ENCODE assay signal across 9 cellular contexts in genomic region chr9:90915693-90916092, GRCh38.
A peak's percentile ranks its signal among the peaks of the same experiment; 100 is the strongest.
DNase-seq lines count a peak whose midpoint lies in the region; ATAC-seq and TF ChIP-seq lines count a peak whose summit lies in the region.
"Had no signal": no experiment of that assay in that cellular context is flagged by ENCODE, and none has a peak within 500 bp of the region (broad histone marks: within the 10 kb centered on the region; RNA-seq: fewer than 3 reads in every experiment).

No MANE protein-coding gene starts in this region.

- no peak overlapping the region for H2BK5ac ChIP-seq in mesenchymal stem cell (ENCODE audit: low read depth, low read length, poor library complexity, severe bottlenecking)

- 77% methylated on average over 6 of the region's 6 CpGs for WGBS in mesenchymal stem cell
- 70 to 74% methylated on average over 5 to 6 of the region's 6 CpGs for whole genome bisulfite sequencing in esophagus squamous epithelium, 2 donors

- intact Hi-C loops in upper lobe of right lung (cut with DNase I): loop anchor here (10.0 kb wide), 1 partner anchor 519 kb away; no protein-coding TSS in a partner anchor
- intact Hi-C loops in esophagus squamous epithelium (cut with DNase I): loop anchor here (10.0 kb wide), 1 partner anchor 809 kb away; no protein-coding TSS in a partner anchor

- H3K23ac ChIP-seq in mesenchymal stem cell (ENCODE audit: low read length in 2 of 2): no peak overlapping the region

- H3K4ac ChIP-seq in mesenchymal stem cell (ENCODE audit: low read depth in 1 of 2, low read length in 2 of 2): no peak overlapping the region

- H3K9ac ChIP-seq in mesenchymal stem cell (ENCODE audit: low read length): peak overlapping the region; percentile 31

- no peak overlapping the region for H3K4me2 ChIP-seq in mesenchymal stem cell (ENCODE audit: low read length, poor library complexity, severe bottlenecking)

- H3K36me3 ChIP-seq in BJ (ENCODE audit: control insufficient read depth, insufficient read depth, low read length) (no peaks in the 10 kb centered on the region), mesenchymal stem cell (ENCODE audit: control insufficient read depth in 1 of 2, insufficient read depth in 2 of 2, low read depth in 1 of 2, low read length in 2 of 2) (no peaks in the 10 kb centered on the region), upper lobe of right lung (no peaks in the 10 kb centered on the region), esophagus squamous epithelium (no peaks in the 10 kb centered on the region)

- no peak for TF ChIP-seq POLR2A in esophagus squamous epithelium (IDR thresholded peaks at IDR 0.05)

- no peak overlapping the region for H3K14ac ChIP-seq in mesenchymal stem cell (ENCODE audit: low read length in 2 of 2)

- no peak for ATAC-seq in GM18511 (IDR thresholded peaks at IDR 0.05; ENCODE audit: unreplicated experiment)
- ATAC-seq in upper lobe of right lung: no peak

- no peak overlapping the region for H3K27ac ChIP-seq in mesenchymal stem cell (ENCODE audit: low read length, poor library complexity, severe bottlenecking)
- no peak overlapping the region for H3K27ac ChIP-seq in upper lobe of right lung
- no peak overlapping the region for H3K27ac ChIP-seq in esophagus squamous epithelium

- POLR2A ChIA-PET in BJ (lab: Charles Lee): interaction anchor here (0.7 kb wide), 1 partner anchor 280 kb away, joined by 7 read pairs; no protein-coding TSS in a partner anchor

- no peak overlapping the region for H3K18ac ChIP-seq in mesenchymal stem cell (ENCODE audit: low read depth in 1 of 2, low read length in 2 of 2)

- H3K4me3 ChIP-seq in BJ (ENCODE audit: low read depth, low read length): no peak overlapping the region
- H3K4me3 ChIP-seq in mesenchymal stem cell (ENCODE audit: insufficient read depth in 1 of 2, low read depth in 1 of 2, low read length in 2 of 2): no peak overlapping the region
- H3K4me3 ChIP-seq in upper lobe of right lung: no peak overlapping the region
- H3K4me3 ChIP-seq in esophagus squamous epithelium: no peak overlapping the region

- no peak overlapping the region for H2BK15ac ChIP-seq in mesenchymal stem cell (ENCODE audit: low read depth, poor library complexity, severe bottlenecking)

- H4K8ac ChIP-seq in mesenchymal stem cell (ENCODE audit: low read length): no peak overlapping the region

- H2BK12ac ChIP-seq in mesenchymal stem cell (ENCODE audit: low read length in 2 of 2): no peak overlapping the region

- no peaks in the 10 kb centered on the region for H3K27me3 ChIP-seq in BJ (ENCODE audit: control insufficient read depth, insufficient read depth, low read length)
- H3K27me3 ChIP-seq in mesenchymal stem cell (ENCODE audit: control insufficient read depth in 1 of 2, insufficient read depth in 1 of 2, low read length in 2 of 2): no peaks in the 10 kb centered on the region
- H3K27me3 ChIP-seq in upper lobe of right lung: no peaks in the 10 kb centered on the region
- peaks cover 0 to 13% (median 0%) of the 10 kb centered on the region in 4 donors for H3K27me3 ChIP-seq in esophagus squamous epithelium

- H3K9me3 ChIP-seq in mesenchymal stem cell (ENCODE audit: control insufficient read depth, low read length) (no peaks in the 10 kb centered on the region), upper lobe of right lung (no peaks in the 10 kb centered on the region), esophagus squamous epithelium (no peaks in the 10 kb centered on the region)

- H2BK120ac ChIP-seq in mesenchymal stem cell (ENCODE audit: low read depth, low read length): no peak overlapping the region

- no peak overlapping the region for H4K91ac ChIP-seq in mesenchymal stem cell (ENCODE audit: low read length)

- H2AK5ac ChIP-seq in mesenchymal stem cell (ENCODE audit: low read length, severe bottlenecking): peak overlapping the region; percentile 46

- H3K4me1 ChIP-seq in mesenchymal stem cell (ENCODE audit: control insufficient read depth, insufficient read depth, low read depth, low read length) (peaks cover 3% of the 10 kb centered on the region), upper lobe of right lung (no peaks in the 10 kb centered on the region), esophagus squamous epithelium (peaks cover 0 to 19% (median under 1%) of the 10 kb centered on the region in 3 donors)

- no peak overlapping the region for H2AFZ ChIP-seq in mesenchymal stem cell (ENCODE audit: low read depth, low read length)

- H3K79me1 ChIP-seq in mesenchymal stem cell (replicated peaks; ENCODE audit: low read length, poor library complexity, severe bottlenecking): no peaks in the 10 kb centered on the region

- DNase-seq in BJ (ENCODE audit: low read depth) (no peak), HK-2 (ENCODE audit: unreplicated experiment) (peak; percentile 33), activated T-cell treated with anti-CD3 and anti-CD28 coated beads for 48 hours (ENCODE audit: low read depth) (peak; percentile 40), mesenchymal stem cell (peak; percentile 36), upper lobe of right lung (no peak), esophagus squamous epithelium (lab: John Stamatoyannopoulos, UW) (no peak), GOT3 (lab: John Stamatoyannopoulos, UW) (no peak)
- DNase-seq: occipital lobe had no signal

- peak; percentile 42 for TF ChIP-seq CTCF in BJ (IDR thresholded peaks at IDR 0.05; ENCODE audit: insufficient read depth, low read depth, low read length)
- no peak for TF ChIP-seq CTCF in upper lobe of right lung (IDR thresholded peaks at IDR 0.05)
- TF ChIP-seq CTCF in esophagus squamous epithelium (IDR thresholded peaks at IDR 0.05): peak in 2 of 6 experiments; percentile 20 to 35

- CTCF ChIA-PET in BJ (lab: Yijun Ruan, JAX): interaction anchor here (0.5 to 9.0 kb wide), 37 partner anchors 7 to 1121 kb away, joined by 3 to 152 read pairs (median 4); partner anchors contain the start of gene NFIL3

Comparison
In these comparisons a context has a peak if more than half of its experiments do, and no peak if none do; other contexts are left out.
1. DNase-seq: peak in HK-2 (single experiment), activated T-cell treated with anti-CD3 and anti-CD28 coated beads for 48 hours (single experiment) and mesenchymal stem cell (single experiment); none in BJ (single experiment), upper lobe of right lung (single experiment), esophagus squamous epithelium (single experiment) and GOT3 (single experiment).